17 cellular contexts compared by ENCODE assay signal in genomic region chr17:79530361-79531105, GRCh38.
"Had no signal": no experiment of that assay in that cellular context is flagged by ENCODE, and none has a peak within 500 bp of the region (broad histone marks: within the 10 kb centered on the region; RNA-seq: fewer than 3 reads in every experiment).

No MANE protein-coding gene starts in this region.

- H3K9me3 Mint-ChIP-seq: mesothelial cell of epicardium; natural killer cell; neural crest cell; stimulated activated naive B cell treated with anti-CD40 and anti-IgM and Interleukin-4, amounts not matched to agents 10 μg/mL and 1 μg/mL and 100 μg/mL, for 72 hours; stimulated activated naive CD8-positive, alpha-beta T cell treated with anti-CD3 and anti-CD28 coated beads, Interleukin-15, amount 100 ng/mL, for 72 hours had no signal

- H3K27ac Mint-ChIP-seq: mesothelial cell of epicardium; natural killer cell; stimulated activated naive B cell treated with anti-CD40 and anti-IgM and Interleukin-4, amounts not matched to agents 10 μg/mL and 1 μg/mL and 100 μg/mL, for 72 hours; stimulated activated naive CD8-positive, alpha-beta T cell treated with anti-CD3 and anti-CD28 coated beads, Interleukin-15, amount 100 ng/mL, for 72 hours had no signal

- H3K4me1 Mint-ChIP-seq: stimulated activated naive B cell treated with anti-CD40 and anti-IgM and Interleukin-4, amounts not matched to agents 10 μg/mL and 1 μg/mL and 100 μg/mL, for 72 hours; stimulated activated naive CD8-positive, alpha-beta T cell treated with anti-CD3 and anti-CD28 coated beads, Interleukin-15, amount 100 ng/mL, for 72 hours had no signal

- H3K27ac ChIP-seq: coronary artery, parathyroid adenoma, psoas muscle had no signal

- H3K9me3 ChIP-seq: psoas muscle had no signal

- ATAC-seq: left lobe of liver; natural killer cell; psoas muscle; sciatic nerve; stimulated activated naive B cell treated with anti-CD40 and anti-IgM and Interleukin-4, amounts not matched to agents 10 μg/mL and 1 μg/mL and 100 μg/mL, for 72 hours; stimulated activated naive CD8-positive, alpha-beta T cell treated with anti-CD3 and anti-CD28 coated beads, Interleukin-15, amount 100 ng/mL, for 72 hours had no signal

- H3K4me1 ChIP-seq: parathyroid adenoma, psoas muscle had no signal

- H3K36me3 Mint-ChIP-seq: mesothelial cell of epicardium; natural killer cell; stimulated activated naive B cell treated with anti-CD40 and anti-IgM and Interleukin-4, amounts not matched to agents 10 μg/mL and 1 μg/mL and 100 μg/mL, for 72 hours had no signal

- H3K4me3 ChIP-seq: coronary artery, psoas muscle had no signal

- H3K4me3 Mint-ChIP-seq: mesothelial cell of epicardium; natural killer cell; neural crest cell; stimulated activated naive B cell treated with anti-CD40 and anti-IgM and Interleukin-4, amounts not matched to agents 10 μg/mL and 1 μg/mL and 100 μg/mL, for 72 hours; stimulated activated naive CD8-positive, alpha-beta T cell treated with anti-CD3 and anti-CD28 coated beads, Interleukin-15, amount 100 ng/mL, for 72 hours had no signal

- DNase-seq: effector CD8-positive, alpha-beta T cell; foreskin melanocyte; hippocampal formation; kidney glomerular epithelial cell; natural killer cell; stimulated activated CD4-positive, alpha-beta T cell treated with anti-CD3 and anti-CD28 coated beads, Interleukin-2, amount 100 ng/mL, for 24 hours; stimulated activated CD4-positive, alpha-beta T cell treated with anti-CD3 and anti-CD28 coated beads, Interleukin-4, amount 100 ng/mL, for 4 hours; stimulated activated naive B cell treated with anti-CD40 and anti-IgM and Interleukin-4, amounts not matched to agents 10 μg/mL and 1 μg/mL and 100 μg/mL, for 72 hours; stimulated activated naive CD8-positive, alpha-beta T cell treated with anti-CD3 and anti-CD28 coated beads, Interleukin-15, amount 100 ng/mL, for 72 hours; trophoblast cell had no signal
